18 cellular contexts compared by ENCODE assay signal in genomic region chr6:157586476-157587126, GRCh38.
"Had no signal": no experiment of that assay in that cellular context is flagged by ENCODE, and none has a peak within 500 bp of the region (broad histone marks: within the 10 kb centered on the region; RNA-seq: fewer than 3 reads in every experiment).

No MANE protein-coding gene starts in this region.

- H3K27me3 ChIP-seq: gastroesophageal sphincter, heart left ventricle, sigmoid colon, spleen, thyroid gland had no signal

- H3K36me3 ChIP-seq: gastroesophageal sphincter, heart left ventricle, sigmoid colon, spleen, thyroid gland had no signal

- H3K27ac ChIP-seq: coronary artery, gastroesophageal sphincter, heart left ventricle, sigmoid colon, spleen, thyroid gland had no signal

- H3K4me3 Mint-ChIP-seq: activated naive CD4-positive, alpha-beta T cell treated with anti-CD3 and anti-CD28 coated beads, Interleukin-2, amount 10 ng/mL, durations not matched to agents 7 days and 5 days; activated T-cell treated with anti-CD3 and anti-CD28 coated beads, Interleukin-2, amount 50 U/mL, for 72 hours; natural killer cell treated with Interleukin-12 subunit alpha and Interleukin-12 subunit beta and Interleukin-15 and Interleukin-18, amount 100 ng/mL, for 72 hours; WTC11 had no signal

- H3K27me3 Mint-ChIP-seq: natural killer cell treated with Interleukin-12 subunit alpha and Interleukin-12 subunit beta and Interleukin-15 and Interleukin-18, amount 100 ng/mL, for 72 hours had no signal

- H3K4me3 ChIP-seq: coronary artery, gastroesophageal sphincter, heart left ventricle, sigmoid colon, spleen, thyroid gland had no signal

- H3K27ac Mint-ChIP-seq: activated naive CD4-positive, alpha-beta T cell treated with anti-CD3 and anti-CD28 coated beads, Interleukin-2, amount 10 ng/mL, durations not matched to agents 7 days and 5 days; activated T-cell treated with anti-CD3 and anti-CD28 coated beads, Interleukin-2, amount 50 U/mL, for 72 hours; natural killer cell treated with Interleukin-12 subunit alpha and Interleukin-12 subunit beta and Interleukin-15 and Interleukin-18, amount 100 ng/mL, for 72 hours; WTC11 had no signal

- H3K9me3 ChIP-seq: gastroesophageal sphincter, thyroid gland had no signal

- DNase-seq: activated CD4-positive, alpha-beta T cell treated with anti-CD3 and anti-CD28 coated beads, Interleukin-2, amount 50 U/mL, for 48 hours; activated effector memory CD4-positive, alpha-beta T cell treated with anti-CD3 and anti-CD28 coated beads, Interleukin-2, amount 50 U/mL, for 16 hours; activated naive CD4-positive, alpha-beta T cell treated with anti-CD3 and anti-CD28 coated beads, Interleukin-2, amount 10 ng/mL, durations not matched to agents 7 days and 5 days; activated T-cell treated with anti-CD3 and anti-CD28 coated beads, Interleukin-2, amount 50 U/mL, for 72 hours; amygdala; heart left ventricle; left colon; midbrain; sigmoid colon; spleen; stimulated activated CD4-positive, alpha-beta T cell treated with anti-CD3 and anti-CD28 coated beads, Interleukin-4, amount 100 ng/mL, for 24 hours; stimulated activated naive CD8-positive, alpha-beta T cell treated with anti-CD3 and anti-CD28 coated beads, Interleukin-15, Interleukin-2, amounts not matched to agents 100 U/mL and 50 U/mL, for 24 hours; T-helper 9 cell; thyroid gland had no signal

- H3K4me1 ChIP-seq: gastroesophageal sphincter, heart left ventricle, sigmoid colon, thyroid gland had no signal

- ATAC-seq: activated T-cell treated with anti-CD3 and anti-CD28 coated beads, Interleukin-2, amount 50 U/mL, for 72 hours; gastroesophageal sphincter; left colon; natural killer cell treated with Interleukin-12 subunit alpha and Interleukin-12 subunit beta and Interleukin-15 and Interleukin-18, amount 100 ng/mL, for 72 hours; stimulated activated naive CD8-positive, alpha-beta T cell treated with anti-CD3 and anti-CD28 coated beads, Interleukin-15, Interleukin-2, amounts not matched to agents 100 U/mL and 50 U/mL, for 24 hours; WTC11 had no signal
